ENCODE assay signal across 8 cellular contexts in the genomic region with DNA sequence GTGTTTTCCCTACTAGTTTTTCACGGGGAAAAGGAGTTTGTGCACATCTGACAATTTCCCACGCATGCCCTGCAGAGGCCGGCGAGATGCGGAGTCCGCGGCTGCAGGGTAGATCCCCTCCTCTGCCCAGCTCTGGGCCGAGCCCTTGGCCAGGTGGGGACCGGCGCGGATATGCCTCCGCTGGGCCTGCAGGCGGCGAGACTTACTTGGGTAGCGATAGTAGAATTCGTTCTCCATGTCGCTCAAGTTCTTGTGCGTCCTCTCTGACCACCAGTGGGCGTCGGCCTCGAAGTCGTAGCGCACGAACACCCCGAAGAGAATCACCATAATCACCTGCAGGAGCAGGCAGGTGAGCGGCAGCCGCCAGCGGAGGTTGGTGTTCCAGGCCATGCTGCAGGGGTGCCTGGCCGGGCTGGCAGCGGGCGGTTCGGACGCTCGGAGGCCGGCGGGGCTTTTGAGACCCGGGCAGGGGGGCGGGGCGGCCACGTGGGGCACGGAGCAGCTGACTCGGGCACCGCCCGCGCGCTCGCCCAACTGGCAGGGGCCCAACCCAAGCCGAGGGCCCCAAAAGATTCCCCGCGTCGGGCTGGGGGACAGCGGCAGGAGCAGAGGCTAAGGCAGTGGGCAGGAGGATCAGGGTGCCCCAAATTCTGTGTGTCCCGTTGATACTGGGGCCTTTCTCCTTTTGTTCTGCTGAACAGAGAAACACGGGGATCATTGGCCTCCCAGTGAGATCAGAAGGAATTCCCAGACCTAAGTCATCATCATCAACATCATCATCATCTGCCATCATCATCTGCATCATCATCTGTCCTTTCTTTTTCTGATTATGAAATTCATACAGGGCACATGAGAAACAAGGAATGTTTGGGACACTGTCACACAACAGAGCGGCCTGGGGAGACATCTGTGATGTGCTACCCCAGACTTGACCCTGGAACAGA. TPM values are rescaled to one million over a fixed set of nuclear protein-coding genes. Genes with fewer than 3 reads are reported as not detected.
DNase-seq lines count a peak whose midpoint lies in the region; ATAC-seq and TF ChIP-seq lines count a peak whose summit lies in the region.

A gene (minus strand): TSS at position 429 of the 944 bp plus-strand sequence. CDS start 39 bp downstream, at position 390.

- no peak within 1 kb of the TSS for H3K27ac ChIP-seq in mesendoderm (ENCODE audit: low read depth, low read length)

- H3K4me1 ChIP-seq in mesendoderm (ENCODE audit: control insufficient read depth, low read depth, low read length): no peaks in the 10 kb centered on the region

- WGBS in mesendoderm (ENCODE audit: extremely low coverage, insufficient coverage, low lambda C conversion rate): no CpG with 5 or more reads among the region's 55 CpGs

- no peak within 1 kb of the TSS for H4K8ac ChIP-seq in mesendoderm (ENCODE audit: low read depth, low read length)

- peak within 1 kb of the TSS; percentile 46 for H3K4me3 ChIP-seq in epithelial cell of esophagus (ENCODE audit: low read length)
- no peak within 1 kb of the TSS for H3K4me3 ChIP-seq in mesendoderm (ENCODE audit: low read length)

- no peaks in the 10 kb centered on the region for H3K79me2 ChIP-seq in mesendoderm (ENCODE audit: control insufficient read depth, insufficient read depth, low read length)

- H2BK120ac ChIP-seq in mesendoderm (ENCODE audit: low read depth, low read length): no peak within 1 kb of the TSS

- H2AK5ac ChIP-seq in mesendoderm (ENCODE audit: low read length): no peak within 1 kb of the TSS

- peak; percentile 59 for TF ChIP-seq CTCF in epithelial cell of esophagus (IDR thresholded peaks at IDR 0.05; ENCODE audit: insufficient read depth, low read depth, low read length, missing control alignments)

- H3K4me2 ChIP-seq in mesendoderm (ENCODE audit: low read length): peak within 1 kb of the TSS; percentile 70

- H3K79me1 ChIP-seq in mesendoderm (ENCODE audit: low read length): no peaks in the 10 kb centered on the region

- no peak for ATAC-seq in GM21360 (IDR thresholded peaks at IDR 0.05; ENCODE audit: unreplicated experiment)

- no peak within 1 kb of the TSS for H2BK5ac ChIP-seq in mesendoderm (ENCODE audit: low read length)

- no peak within 1 kb of the TSS for H3K23ac ChIP-seq in mesendoderm (ENCODE audit: low read length)

- H3K27me3 ChIP-seq in mesendoderm (ENCODE audit: insufficient read depth, low read length, poor library complexity): peaks cover 4% of the 10 kb centered on the region

- H3K56ac ChIP-seq in mesendoderm (ENCODE audit: low read length): no peak within 1 kb of the TSS

- DNase-seq in SKM-1 treated with dmso at 0.1 percent for 144 hours (lab: John Stamatoyannopoulos, UW; ENCODE audit: unreplicated experiment) (peak; percentile 29), SKM-1 (lab: John Stamatoyannopoulos, UW; ENCODE audit: unreplicated experiment) (no peak), NCI-H82 treated with DMSO at 0.1 percent for 48 hours (lab: John Stamatoyannopoulos, UW; ENCODE audit: unreplicated experiment) (peak; percentile 17), epithelial cell of esophagus (ENCODE audit: low read depth) (peak; percentile 76), mesendoderm (peak; percentile 94), 8988T (no peak), NCI-H2196 treated with DMSO at 0.1 percent for 48 hours (lab: John Stamatoyannopoulos, UW; ENCODE audit: unreplicated experiment) (no peak)

- peak within 1 kb of the TSS; percentile 42 for H3K9ac ChIP-seq in mesendoderm (ENCODE audit: low read length)

- H3K18ac ChIP-seq in mesendoderm (ENCODE audit: low read length): no peak within 1 kb of the TSS

- no peak within 1 kb of the TSS for H2BK15ac ChIP-seq in mesendoderm (replicated peaks; ENCODE audit: low read depth)

- H3K36me3 ChIP-seq in mesendoderm (ENCODE audit: control insufficient read depth, insufficient read depth, low read length): no peaks in the 10 kb centered on the region

- H3K4ac ChIP-seq in mesendoderm (ENCODE audit: low read depth, low read length): no peak within 1 kb of the TSS

- no peak within 1 kb of the TSS for H4K5ac ChIP-seq in mesendoderm (ENCODE audit: low read length)

RNA-seq across cellular contexts. Expression of the gene that starts here (rescaled TPM):
- polyA plus RNA-seq in mesendoderm (2013, experiment 1 of 2): 0.04 TPM
- 0.03 TPM for polyA plus RNA-seq in mesendoderm (2013, experiment 2 of 2)

Comparison
In these comparisons a context has a peak if more than half of its experiments do, and no peak if none do; other contexts are left out.
1. DNase-seq: peak in SKM-1 treated with dmso at 0.1 percent for 144 hours (single experiment), NCI-H82 treated with DMSO at 0.1 percent for 48 hours (single experiment), epithelial cell of esophagus (single experiment) and mesendoderm (single experiment); none in SKM-1 (single experiment), 8988T (single experiment) and NCI-H2196 treated with DMSO at 0.1 percent for 48 hours (single experiment).